Comparison of ENCODE assay signal across 19 cellular contexts in genomic region chr15:56978898-56979662, GRCh38.
A peak's percentile ranks its signal among the peaks of the same experiment; 100 is the strongest.
DNase-seq lines count a peak whose midpoint lies in the region; ATAC-seq, FAIRE-seq and TF ChIP-seq lines count a peak whose summit lies in the region.
"Had no signal": no experiment of that assay in that cellular context is flagged by ENCODE, and none has a peak within 500 bp of the region (broad histone marks: within the 10 kb centered on the region; RNA-seq: fewer than 3 reads in every experiment).

No MANE protein-coding gene starts in this region.

- peaks cover 11% of the 10 kb centered on the region for H3K4me1 Mint-ChIP-seq in activated CD8-positive, alpha-beta T cell treated with anti-CD3 and anti-CD28 coated beads, Interleukin-2, amount 10 ng/mL, durations not matched to agents 7 days and 5 days (ENCODE audit: low read depth)

- H3K27me3 ChIP-seq in sigmoid colon, result no peaks in the 10 kb centered on the region

- peak overlapping the region; percentile 55 to 78 for H3K27ac ChIP-seq in A549
- H3K27ac ChIP-seq in sigmoid colon, result no peak overlapping the region
- H3K27ac ChIP-seq: WERI-Rb-1 had no signal

- no peak for TF ChIP-seq POLR2A in A549 (IDR thresholded peaks at IDR 0.05; ENCODE audit: low read length)
- no peak for TF ChIP-seq POLR2A in sigmoid colon (IDR thresholded peaks at IDR 0.05)

- FAIRE-seq in A549 (lab: Jason Lieb, UNC), result peak; percentile 72
- FAIRE-seq: colon had no signal

- peak overlapping the region; percentile 77 for H3K4me2 ChIP-seq in A549

- TF ChIP-seq CTCF in A549 (IDR thresholded peaks at IDR 0.05) (no peak), foreskin fibroblast (IDR thresholded peaks at IDR 0.05; ENCODE audit: low read depth, low read length) (no peak), sigmoid colon (IDR thresholded peaks at IDR 0.05) (no peak)

- peak; percentile 65 to 89; a peak in 5 of 6 replicates for ATAC-seq in A549
- ATAC-seq in SK-N-SH treated with all-trans-retinoic acid at 6 μM for 48 hours, result peak; percentile 91
- ATAC-seq in activated CD8-positive, alpha-beta T cell treated with anti-CD3 and anti-CD28 coated beads, Interleukin-2, amount 10 ng/mL, durations not matched to agents 7 days and 5 days, result no peak
- ATAC-seq: stimulated activated naive CD8-positive, alpha-beta T cell treated with anti-CD3 and anti-CD28 coated beads, Interleukin-15, amount 100 ng/mL, for 72 hours had no signal

- peak in 1 of 2 experiments; percentile 79 for DNase-seq in A549 (ENCODE audit: low read depth in 1 of 2, low spot score in 1 of 2)
- peak; percentile 11 for DNase-seq in HPDE6-E6E7 (ENCODE audit: extremely low spot score)
- peak; percentile 51 to 76 for DNase-seq in foreskin fibroblast
- DNase-seq in activated CD8-positive, alpha-beta T cell treated with anti-CD3 and anti-CD28 coated beads, Interleukin-2, amount 10 ng/mL, durations not matched to agents 7 days and 5 days, result no peak
- no peak for DNase-seq in activated CD4-positive, alpha-beta T cell treated with anti-CD3 and anti-CD28 coated beads, Interleukin-2, amount 50 U/mL, for 1 hour
- DNase-seq in activated CD4-positive, alpha-beta T cell treated with anti-CD3 and anti-CD28 coated beads for 48 hours, result no peak
- DNase-seq in sigmoid colon, result no peak
- DNase-seq: ACHN; activated CD8-positive, alpha-beta memory T cell treated with anti-CD3 and anti-CD28 coated beads for 24 hours; CD8-positive, alpha-beta memory T cell; hippocampal formation; NCI-H1694 treated with DMSO at 0.1 percent for 48 hours; NCI-H526; posterior cingulate gyrus; stimulated activated naive CD8-positive, alpha-beta T cell treated with anti-CD3 and anti-CD28 coated beads, Interleukin-15, amount 100 ng/mL, for 72 hours; WERI-Rb-1 had no signal

- H3K9me3 ChIP-seq in A549 (no peaks in the 10 kb centered on the region), sigmoid colon (no peaks in the 10 kb centered on the region)

- TF ChIP-seq RAD21 in A549 (conservative IDR thresholded peaks at IDR 0.05 in 1 of 2, IDR thresholded peaks at IDR 0.05 in 1 of 2), result 0 out of 5 replicates have a peak, but pooled peaks of 1 of the 2 experiments have one; percentile 1

- no peak overlapping the region for H3K27ac Mint-ChIP-seq in activated CD8-positive, alpha-beta T cell treated with anti-CD3 and anti-CD28 coated beads, Interleukin-2, amount 10 ng/mL, durations not matched to agents 7 days and 5 days
- H3K27ac Mint-ChIP-seq: activated T-helper 2 cell treated with anti-CD3 and anti-CD28 coated beads, Interferon-gamma antibody, Interleukin-2, Interleukin-4, amounts not matched to agents 10 μg/mL and 5 μg/mL and 100 μg/mL, durations not matched to agents 14 hours and 24 hours and 36 hours; CD8-positive, alpha-beta memory T cell; stimulated activated naive CD8-positive, alpha-beta T cell treated with anti-CD3 and anti-CD28 coated beads, Interleukin-15, amount 100 ng/mL, for 72 hours had no signal

- H3K27me3 Mint-ChIP-seq in activated CD8-positive, alpha-beta T cell treated with anti-CD3 and anti-CD28 coated beads, Interleukin-2, amount 10 ng/mL, durations not matched to agents 7 days and 5 days (ENCODE audit: low read depth), result no peaks in the 10 kb centered on the region
- H3K27me3 Mint-ChIP-seq: CD8-positive, alpha-beta memory T cell; stimulated activated naive CD8-positive, alpha-beta T cell treated with anti-CD3 and anti-CD28 coated beads, Interleukin-15, amount 100 ng/mL, for 72 hours had no signal

- CTCF ChIA-PET in A549 (lab: Yijun Ruan, JAX), result interaction anchor here (1.5 kb wide), 1 partner anchor 10 kb away, joined by 5 read pairs; no protein-coding TSS in a partner anchor
- CTCF ChIA-PET in activated CD8-positive, alpha-beta T cell treated with anti-CD3 and anti-CD28 coated beads, Interleukin-2, amount 10 ng/mL, durations not matched to agents 7 days and 5 days (lab: Charles Lee), result no interaction called here

- H3K36me3 ChIP-seq in sigmoid colon, result no peaks in the 10 kb centered on the region
- H3K36me3 ChIP-seq: WERI-Rb-1 had no signal

- WGBS in A549 (ENCODE audit: missing lambda C conversion rate), result under 1% methylated on average over 2 of the region's 2 CpGs
- WGBS in sigmoid colon, 2 donors, result 54 to 84% methylated on average over 2 of the region's 2 CpGs

- H3K4me1 ChIP-seq in A549, result peaks cover 65% of the 10 kb centered on the region
- H3K4me1 ChIP-seq in sigmoid colon, result peaks cover 0 to 32% (median 18%) of the 10 kb centered on the region in 4 donors

- H3K4me3 Mint-ChIP-seq in activated CD8-positive, alpha-beta T cell treated with anti-CD3 and anti-CD28 coated beads, Interleukin-2, amount 10 ng/mL, durations not matched to agents 7 days and 5 days, result no peak overlapping the region
- H3K4me3 Mint-ChIP-seq: CD8-positive, alpha-beta memory T cell; stimulated activated naive CD8-positive, alpha-beta T cell treated with anti-CD3 and anti-CD28 coated beads, Interleukin-15, amount 100 ng/mL, for 72 hours had no signal

- POLR2A ChIA-PET in A549 (lab: Yijun Ruan, JAX), result no interaction called here
- POLR2A ChIA-PET in activated CD8-positive, alpha-beta T cell treated with anti-CD3 and anti-CD28 coated beads, Interleukin-2, amount 10 ng/mL, durations not matched to agents 7 days and 5 days (lab: Charles Lee), result interaction anchor here (0.6 to 0.8 kb wide), 2 partner anchors 48 to 61 kb away, joined by 3 to 5 read pairs; partner anchors contain the start of gene TCF12

- H3K36me3 Mint-ChIP-seq in activated CD8-positive, alpha-beta T cell treated with anti-CD3 and anti-CD28 coated beads, Interleukin-2, amount 10 ng/mL, durations not matched to agents 7 days and 5 days (ENCODE audit: low read depth), result peaks cover 3% of the 10 kb centered on the region

- TF ChIP-seq EP300 in A549 (IDR thresholded peaks at IDR 0.05) (no peak), sigmoid colon (IDR thresholded peaks at IDR 0.05) (no peak)

- intact Hi-C loops in sigmoid colon (cut with DNase I), result no loop called here

- H3K4me3 ChIP-seq in A549 (peak overlapping the region; percentile 14; the same call in 1 of the 3 replicates), foreskin fibroblast (ENCODE audit: low read depth in 1 of 2, low read length in 2 of 2) (no peak overlapping the region), sigmoid colon (no peak overlapping the region)

- no peaks in the 10 kb centered on the region for H3K9me3 Mint-ChIP-seq in activated CD8-positive, alpha-beta T cell treated with anti-CD3 and anti-CD28 coated beads, Interleukin-2, amount 10 ng/mL, durations not matched to agents 7 days and 5 days (ENCODE audit: insufficient read depth)
- H3K9me3 Mint-ChIP-seq: activated T-helper 2 cell treated with anti-CD3 and anti-CD28 coated beads, Interferon-gamma antibody, Interleukin-2, Interleukin-4, amounts not matched to agents 10 μg/mL and 5 μg/mL and 100 μg/mL, durations not matched to agents 14 hours and 24 hours and 36 hours; stimulated activated naive CD8-positive, alpha-beta T cell treated with anti-CD3 and anti-CD28 coated beads, Interleukin-15, amount 100 ng/mL, for 72 hours had no signal

TF ChIP-seq in A549, 52 proteins besides CTCF, POLR2A, EP300 and RAD21 (continues in another document):
- TF ChIP-seq SMC3 (IDR thresholded peaks at IDR 0.05) (no peak), HES2 (IDR thresholded peaks at IDR 0.05) (no peak), CBX8 (IDR thresholded peaks at IDR 0.05) (no peak), HMGXB4 (CRISPR knock-in tag; IDR thresholded peaks at IDR 0.05; ENCODE audit: borderline replicate concordance) (no peak), KDM1A (IDR thresholded peaks at IDR 0.05; ENCODE audit: low read depth) (no peak)

TF ChIP-seq in SK-N-SH treated with all-trans-retinoic acid at 6 μM for 48 hours, 23 proteins besides CTCF, POLR2A, EP300 and RAD21 (continues in another document):
- no peak for TF ChIP-seq ESRRG (CRISPR knock-in tag; IDR thresholded peaks at IDR 0.05)
- no peak for TF ChIP-seq TCF4 (CRISPR knock-in tag; IDR thresholded peaks at IDR 0.05; ENCODE audit: borderline replicate concordance)
- TF ChIP-seq GLIS3 (CRISPR knock-in tag; IDR thresholded peaks at IDR 0.05), result no peak
- no peak for TF ChIP-seq ARNTL (CRISPR knock-in tag; IDR thresholded peaks at IDR 0.05; ENCODE audit: borderline replicate concordance, low read depth)
- no peak for TF ChIP-seq SNAI2 (CRISPR knock-in tag; IDR thresholded peaks at IDR 0.05)
- TF ChIP-seq TSHZ2 (CRISPR knock-in tag; IDR thresholded peaks at IDR 0.05), result no peak
- TF ChIP-seq POU6F1 (CRISPR knock-in tag; IDR thresholded peaks at IDR 0.05; ENCODE audit: borderline replicate concordance, low read depth), result no peak

Comparison
In these comparisons a context has a peak if more than half of its experiments do, and no peak if none do; other contexts are left out.
1. DNase-seq: peak in HPDE6-E6E7 (single experiment) and foreskin fibroblast (2 of 2); none in activated CD8-positive, alpha-beta T cell treated with anti-CD3 and anti-CD28 coated beads, Interleukin-2, amount 10 ng/mL, durations not matched to agents 7 days and 5 days (single experiment), activated CD4-positive, alpha-beta T cell treated with anti-CD3 and anti-CD28 coated beads, Interleukin-2, amount 50 U/mL, for 1 hour (single experiment), activated CD4-positive, alpha-beta T cell treated with anti-CD3 and anti-CD28 coated beads for 48 hours (single experiment) and sigmoid colon (single experiment).
2. H3K27ac ChIP-seq: peak in A549 (2 of 2); none in sigmoid colon (0 of 4).